ENCODE assay signal across 1 cellular context in the genomic region with DNA sequence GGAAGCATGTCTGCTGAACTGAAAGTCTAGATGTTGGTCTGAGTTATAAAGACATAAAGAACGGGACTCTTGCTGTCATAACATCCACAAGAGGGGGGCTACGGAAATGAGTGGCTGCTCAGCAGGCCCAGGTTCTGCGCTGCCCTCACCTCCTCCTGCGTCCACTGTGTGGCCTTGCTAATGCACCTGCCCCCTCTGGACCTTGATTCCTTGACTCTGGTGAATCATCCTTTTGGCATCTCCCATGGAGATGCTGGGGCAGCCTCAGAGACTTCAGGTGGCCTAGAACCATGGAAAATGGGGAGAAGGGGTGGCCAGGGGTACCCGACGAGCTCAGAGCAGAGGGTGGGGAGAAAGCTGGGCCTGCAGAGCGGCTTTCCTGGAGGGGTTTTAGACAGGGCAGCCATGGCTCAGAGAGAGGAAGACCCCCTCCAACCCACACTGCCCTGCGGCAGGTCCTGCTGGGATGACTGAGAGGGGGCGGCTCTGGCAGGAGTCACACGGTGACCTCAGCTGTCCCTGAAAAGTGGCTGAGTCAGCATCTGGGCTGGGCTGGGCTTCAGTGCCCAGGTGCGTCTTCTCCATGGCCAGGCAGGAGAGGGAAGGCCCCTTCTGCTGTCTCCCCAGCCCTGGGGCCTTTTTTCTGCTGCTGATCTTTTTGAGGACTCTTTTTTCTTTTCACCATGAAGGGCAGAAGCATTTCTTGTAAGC.
TF ChIP-seq lines count a peak whose summit lies in the region.

No MANE protein-coding gene starts in this region.

TF ChIP-seq in WTC11, 78 proteins besides CTCF, POLR2A, EP300 and RAD21 (continued from another document):
- TF ChIP-seq, protein P1, sequence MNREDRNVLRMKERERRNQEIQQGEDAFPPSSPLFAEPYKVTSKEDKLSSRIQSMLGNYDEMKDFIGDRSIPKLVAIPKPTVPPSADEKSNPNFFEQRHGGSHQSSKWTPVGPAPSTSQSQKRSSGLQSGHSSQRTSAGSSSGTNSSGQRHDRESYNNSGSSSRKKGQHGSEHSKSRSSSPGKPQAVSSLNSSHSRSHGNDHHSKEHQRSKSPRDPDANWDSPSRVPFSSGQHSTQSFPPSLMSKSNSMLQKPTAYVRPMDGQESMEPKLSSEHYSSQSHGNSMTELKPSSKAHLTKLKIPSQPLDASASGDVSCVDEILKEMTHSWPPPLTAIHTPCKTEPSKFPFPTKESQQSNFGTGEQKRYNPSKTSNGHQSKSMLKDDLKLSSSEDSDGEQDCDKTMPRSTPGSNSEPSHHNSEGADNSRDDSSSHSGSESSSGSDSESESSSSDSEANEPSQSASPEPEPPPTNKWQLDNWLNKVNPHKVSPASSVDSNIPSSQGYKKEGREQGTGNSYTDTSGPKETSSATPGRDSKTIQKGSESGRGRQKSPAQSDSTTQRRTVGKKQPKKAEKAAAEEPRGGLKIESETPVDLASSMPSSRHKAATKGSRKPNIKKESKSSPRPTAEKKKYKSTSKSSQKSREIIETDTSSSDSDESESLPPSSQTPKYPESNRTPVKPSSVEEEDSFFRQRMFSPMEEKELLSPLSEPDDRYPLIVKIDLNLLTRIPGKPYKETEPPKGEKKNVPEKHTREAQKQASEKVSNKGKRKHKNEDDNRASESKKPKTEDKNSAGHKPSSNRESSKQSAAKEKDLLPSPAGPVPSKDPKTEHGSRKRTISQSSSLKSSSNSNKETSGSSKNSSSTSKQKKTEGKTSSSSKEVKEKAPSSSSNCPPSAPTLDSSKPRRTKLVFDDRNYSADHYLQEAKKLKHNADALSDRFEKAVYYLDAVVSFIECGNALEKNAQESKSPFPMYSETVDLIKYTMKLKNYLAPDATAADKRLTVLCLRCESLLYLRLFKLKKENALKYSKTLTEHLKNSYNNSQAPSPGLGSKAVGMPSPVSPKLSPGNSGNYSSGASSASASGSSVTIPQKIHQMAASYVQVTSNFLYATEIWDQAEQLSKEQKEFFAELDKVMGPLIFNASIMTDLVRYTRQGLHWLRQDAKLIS (CRISPR knock-in tag; IDR thresholded peaks at IDR 0.05; ENCODE audit: borderline replicate concordance), result no peak
- TF ChIP-seq CBFB (CRISPR knock-in tag; IDR thresholded peaks at IDR 0.05; ENCODE audit: low read depth) (no peak), EMX1 (CRISPR knock-in tag; IDR thresholded peaks at IDR 0.05) (no peak), ZNF263 (CRISPR knock-in tag; IDR thresholded peaks at IDR 0.05; ENCODE audit: low read depth) (no peak), HMGA2 (CRISPR knock-in tag; IDR thresholded peaks at IDR 0.05) (no peak), NR2C2 (CRISPR knock-in tag; IDR thresholded peaks at IDR 0.05) (no peak)
